8 cellular contexts compared by ENCODE assay signal in genomic region chrX:53420351-53420750, GRCh38. TPM values are rescaled to one million over a fixed set of nuclear protein-coding genes. Genes with fewer than 3 reads are reported as not detected.
A peak's percentile ranks its signal among the peaks of the same experiment; 100 is the strongest.
DNase-seq lines count a peak whose midpoint lies in the region; ATAC-seq and TF ChIP-seq lines count a peak whose summit lies in the region.
"Not testable (repeated sequence)": the region's sequence is repeated elsewhere in the genome, so short reads cannot be mapped to it uniquely, and the experiment has no call there.

No MANE protein-coding gene starts in this region.

- H3K27me3 Mint-ChIP-seq in CD4-positive, alpha-beta memory T cell; activated CD4-positive, alpha-beta memory T cell treated with anti-CD3 and anti-CD28 coated beads for 36 hours; activated naive CD4-positive, alpha-beta T cell treated with anti-CD3 and anti-CD28 coated beads, Interleukin-2, amount 10 ng/mL, durations not matched to agents 7 days and 5 days; central memory CD8-positive, alpha-beta T cell; naive B cell; stimulated activated naive CD8-positive, alpha-beta T cell treated with anti-CD3 and anti-CD28 coated beads, Interleukin-15, Interleukin-2, amounts not matched to agents 100 ng/mL and 50 ng/mL, for 24 hours: not testable (repeated sequence)

- H3K36me3 Mint-ChIP-seq in CD4-positive, alpha-beta memory T cell; naive B cell: not testable (repeated sequence)
- peaks cover 15% of the 10 kb centered on the region for H3K36me3 Mint-ChIP-seq in activated CD4-positive, alpha-beta memory T cell treated with anti-CD3 and anti-CD28 coated beads for 36 hours
- H3K36me3 Mint-ChIP-seq in activated naive CD4-positive, alpha-beta T cell treated with anti-CD3 and anti-CD28 coated beads, Interleukin-2, amount 10 ng/mL, durations not matched to agents 7 days and 5 days, result peaks cover 11% of the 10 kb centered on the region
- H3K36me3 Mint-ChIP-seq in central memory CD8-positive, alpha-beta T cell (ENCODE audit: insufficient read depth), result peaks cover 22% of the 10 kb centered on the region
- H3K36me3 Mint-ChIP-seq in stimulated activated naive CD8-positive, alpha-beta T cell treated with anti-CD3 and anti-CD28 coated beads, Interleukin-15, Interleukin-2, amounts not matched to agents 100 ng/mL and 50 ng/mL, for 24 hours (ENCODE audit: low read depth), result peaks cover 21% of the 10 kb centered on the region

- peak overlapping the region; percentile 98 for H3K4me2 ChIP-seq in PC-3 (ENCODE audit: low read length)

- H3K27ac Mint-ChIP-seq in CD4-positive, alpha-beta memory T cell, result peak overlapping the region; percentile 52 to 99 (median 72)
- H3K27ac Mint-ChIP-seq in activated CD4-positive, alpha-beta memory T cell treated with anti-CD3 and anti-CD28 coated beads for 36 hours; activated naive CD4-positive, alpha-beta T cell treated with anti-CD3 and anti-CD28 coated beads, Interleukin-2, amount 10 ng/mL, durations not matched to agents 7 days and 5 days; central memory CD8-positive, alpha-beta T cell (ENCODE audit: low read depth): not testable (repeated sequence)
- H3K27ac Mint-ChIP-seq in naive B cell, result peak overlapping the region; percentile 24 to 100 (median 82)
- peak overlapping the region; percentile 61 for H3K27ac Mint-ChIP-seq in stimulated activated naive CD8-positive, alpha-beta T cell treated with anti-CD3 and anti-CD28 coated beads, Interleukin-15, Interleukin-2, amounts not matched to agents 100 ng/mL and 50 ng/mL, for 24 hours

- intact Hi-C loops in CD4-positive, alpha-beta memory T cell (cut with micrococcal nuclease), result loop anchor here (5.0 to 10.0 kb wide), 3 partner anchors 262 to 622 kb away; partner anchors contain the start of gene PHF8
- intact Hi-C loops in PC-3 (cut with micrococcal nuclease), result not testable (repeated sequence)
- intact Hi-C loops in activated CD4-positive, alpha-beta memory T cell treated with anti-CD3 and anti-CD28 coated beads for 36 hours (cut with micrococcal nuclease), result loop anchor here (10.0 kb wide), 1 partner anchor 624 kb away; the partner anchor contains the start of gene PHF8

- H3K36me3 ChIP-seq in CD4-positive, alpha-beta memory T cell (ENCODE audit: insufficient read depth, low read length); HUES6 (ENCODE audit: control insufficient read depth, insufficient read depth, low read length); PC-3 (ENCODE audit: low read depth, low read length): not testable (repeated sequence)

- not testable (repeated sequence) for ATAC-seq in PC-3; central memory CD8-positive, alpha-beta T cell (replicated peaks; ENCODE audit: extremely low read depth, poor library complexity, severe bottlenecking); naive B cell (ENCODE audit: low read depth in 2 of 2)

- peaks cover 27% of the 10 kb centered on the region for H3K4me1 ChIP-seq in CD4-positive, alpha-beta memory T cell (ENCODE audit: insufficient read depth, low read length)
- peaks cover 10% of the 10 kb centered on the region for H3K4me1 ChIP-seq in HUES6 (ENCODE audit: control insufficient read depth, insufficient read depth, low read length)
- not testable (repeated sequence) for H3K4me1 ChIP-seq in PC-3 (ENCODE audit: insufficient read depth, low read length)

- H3K27me3 ChIP-seq in CD4-positive, alpha-beta memory T cell (ENCODE audit: insufficient read depth, low read length); HUES6 (ENCODE audit: control insufficient read depth, insufficient read depth, low read length); PC-3 (ENCODE audit: low read length): not testable (repeated sequence)

- not testable (repeated sequence) for H3F3A ChIP-seq in PC-3 (ENCODE audit: low read length, unreplicated experiment)

- H4K20me1 ChIP-seq in PC-3 (ENCODE audit: low read length), result peaks cover 35% of the 10 kb centered on the region

- POLR2A ChIA-PET in CD4-positive, alpha-beta memory T cell (lab: Charles Lee; ENCODE audit: partially characterized antibody); PC-3 (lab: Charles Lee; ENCODE audit: unreplicated experiment); activated CD4-positive, alpha-beta memory T cell treated with anti-CD3 and anti-CD28 coated beads for 36 hours (lab: Charles Lee): not testable (repeated sequence)

- not testable (repeated sequence) for H2AFZ ChIP-seq in PC-3 (ENCODE audit: low read length)

- not testable (repeated sequence) for H3K9me3 ChIP-seq in CD4-positive, alpha-beta memory T cell (ENCODE audit: control insufficient read depth in 1 of 2, low read length in 2 of 2); HUES6 (ENCODE audit: control insufficient read depth, insufficient read depth, low read depth, low read length); PC-3 (ENCODE audit: low read length)

- H3K9ac ChIP-seq in HUES6 (ENCODE audit: low read length), result not testable (repeated sequence)
- peak overlapping the region; percentile 100; the same call in 1 of the 2 replicates for H3K9ac ChIP-seq in PC-3 (ENCODE audit: low read length)

- H3K79me2 ChIP-seq in PC-3 (ENCODE audit: low read length), result peaks cover 64% of the 10 kb centered on the region

- not testable (repeated sequence) for H3K9me2 ChIP-seq in PC-3 (replicated peaks; ENCODE audit: low read length)

- CTCF ChIA-PET in CD4-positive, alpha-beta memory T cell (lab: Charles Lee; ENCODE audit: partially characterized antibody); PC-3 (lab: Charles Lee); activated naive CD4-positive, alpha-beta T cell treated with anti-CD3 and anti-CD28 coated beads, Interleukin-2, amount 10 ng/mL, durations not matched to agents 7 days and 5 days (lab: Charles Lee): not testable (repeated sequence)
- CTCF ChIA-PET in activated CD4-positive, alpha-beta memory T cell treated with anti-CD3 and anti-CD28 coated beads for 36 hours (lab: Charles Lee), result interaction anchor here (1.3 kb wide), 1 partner anchor 62 kb away, joined by 3 read pairs; no protein-coding TSS in a partner anchor

- not testable (repeated sequence) for BruUV-seq in PC-3 (replicated peaks; lab: Mats Ljungman, UMichigan)

- H3K4me3 ChIP-seq in CD4-positive, alpha-beta memory T cell (ENCODE audit: low read length in 2 of 2), result not testable (repeated sequence)
- H3K4me3 ChIP-seq in HUES6 (ENCODE audit: low read depth, low read length) (peak overlapping the region; percentile 87; the same call in 1 of the 2 replicates), PC-3 (ENCODE audit: low read length) (peak overlapping the region; percentile 92)

- TF ChIP-seq CTCF in PC-3 (conservative IDR thresholded peaks at IDR 0.05; ENCODE audit: low read depth, low read length), result not testable (repeated sequence)

- not testable (repeated sequence) for H3K9me3 Mint-ChIP-seq in CD4-positive, alpha-beta memory T cell; activated CD4-positive, alpha-beta memory T cell treated with anti-CD3 and anti-CD28 coated beads for 36 hours; activated naive CD4-positive, alpha-beta T cell treated with anti-CD3 and anti-CD28 coated beads, Interleukin-2, amount 10 ng/mL, durations not matched to agents 7 days and 5 days; central memory CD8-positive, alpha-beta T cell; naive B cell; stimulated activated naive CD8-positive, alpha-beta T cell treated with anti-CD3 and anti-CD28 coated beads, Interleukin-15, Interleukin-2, amounts not matched to agents 100 ng/mL and 50 ng/mL, for 24 hours

- not testable (repeated sequence) for DNase-seq in CD4-positive, alpha-beta memory T cell; PC-3; activated CD4-positive, alpha-beta memory T cell treated with anti-CD3 and anti-CD28 coated beads for 36 hours; activated naive CD4-positive, alpha-beta T cell treated with anti-CD3 and anti-CD28 coated beads, Interleukin-2, amount 10 ng/mL, durations not matched to agents 7 days and 5 days; central memory CD8-positive, alpha-beta T cell (ENCODE audit: low spot score in 2 of 2); naive B cell

- peak overlapping the region in 7 of 8 donors; percentile 7 to 93 (median 61) for H3K4me3 Mint-ChIP-seq in CD4-positive, alpha-beta memory T cell
- peak overlapping the region; percentile 90 for H3K4me3 Mint-ChIP-seq in activated CD4-positive, alpha-beta memory T cell treated with anti-CD3 and anti-CD28 coated beads for 36 hours
- peak overlapping the region; percentile 31 for H3K4me3 Mint-ChIP-seq in activated naive CD4-positive, alpha-beta T cell treated with anti-CD3 and anti-CD28 coated beads, Interleukin-2, amount 10 ng/mL, durations not matched to agents 7 days and 5 days
- H3K4me3 Mint-ChIP-seq in central memory CD8-positive, alpha-beta T cell, result peak overlapping the region; percentile 31
- peak overlapping the region in 6 of 8 donors; percentile 53 to 99 (median 86) for H3K4me3 Mint-ChIP-seq in naive B cell
- peak overlapping the region; percentile 93 for H3K4me3 Mint-ChIP-seq in stimulated activated naive CD8-positive, alpha-beta T cell treated with anti-CD3 and anti-CD28 coated beads, Interleukin-15, Interleukin-2, amounts not matched to agents 100 ng/mL and 50 ng/mL, for 24 hours

- H3K27ac ChIP-seq in CD4-positive, alpha-beta memory T cell (ENCODE audit: low read depth, low read length); HUES6 (ENCODE audit: low read depth, low read length); PC-3 (ENCODE audit: low read length): not testable (repeated sequence)

- peaks cover 21 to 46% (median 32%) of the 10 kb centered on the region in 4 donors for H3K4me1 Mint-ChIP-seq in CD4-positive, alpha-beta memory T cell
- peaks cover 24% of the 10 kb centered on the region for H3K4me1 Mint-ChIP-seq in activated CD4-positive, alpha-beta memory T cell treated with anti-CD3 and anti-CD28 coated beads for 36 hours (ENCODE audit: low read depth)
- H3K4me1 Mint-ChIP-seq in activated naive CD4-positive, alpha-beta T cell treated with anti-CD3 and anti-CD28 coated beads, Interleukin-2, amount 10 ng/mL, durations not matched to agents 7 days and 5 days, result peaks cover 35% of the 10 kb centered on the region
- peaks cover 31% of the 10 kb centered on the region for H3K4me1 Mint-ChIP-seq in central memory CD8-positive, alpha-beta T cell
- peaks cover 20 to 47% (median 36%) of the 10 kb centered on the region in 3 donors for H3K4me1 Mint-ChIP-seq in naive B cell
- peaks cover 28% of the 10 kb centered on the region for H3K4me1 Mint-ChIP-seq in stimulated activated naive CD8-positive, alpha-beta T cell treated with anti-CD3 and anti-CD28 coated beads, Interleukin-15, Interleukin-2, amounts not matched to agents 100 ng/mL and 50 ng/mL, for 24 hours (ENCODE audit: low read depth)

RNA-seq across cellular contexts. Expression of gene SMC1A, which starts 2.1 kb away (rescaled TPM):
- 10 to 100 TPM; 59.1 to 70.4 TPM for total RNA-seq in CD4-positive, alpha-beta memory T cell
- 10 to 100 TPM; 17.1 to 80.5 TPM for polyA plus RNA-seq in CD4-positive, alpha-beta memory T cell
- total RNA-seq in PC-3 (2014; rRNA removed), result 47.6 and 48.1 TPM in 2 replicates
- total RNA-seq in activated CD4-positive, alpha-beta memory T cell treated with anti-CD3 and anti-CD28 coated beads for 36 hours, result 100 to 1,000 TPM; 148 to 161 TPM
- 10 to 100 TPM; 31.1 to 79.1 (median 50.3) TPM for polyA plus RNA-seq in naive B cell (ENCODE audit: low read depth in 6 of 6)

RNA-seq across cellular contexts. Expression of gene RIBC1, which starts 2.3 kb away (rescaled TPM):
- total RNA-seq in CD4-positive, alpha-beta memory T cell, result 1 to 10 TPM; 1.2 to 1.7 TPM
- under 1 TPM in 1 of 2 donors, not detected in 1; 0.47 TPM for polyA plus RNA-seq in CD4-positive, alpha-beta memory T cell
- total RNA-seq in PC-3 (2014; rRNA removed), result 0.29 and 1.6 TPM in 2 replicates
- under 1 TPM; 0.51 to 0.57 TPM for total RNA-seq in activated CD4-positive, alpha-beta memory T cell treated with anti-CD3 and anti-CD28 coated beads for 36 hours
- polyA plus RNA-seq in naive B cell (ENCODE audit: low read depth in 6 of 6), result under 1 TPM in 4 of 6 donors, not detected in 2; 0.31 to 0.57 (median 0.43) TPM

RNA-seq across cellular contexts. Expression of gene HSD17B10, which starts 13.8 kb away (rescaled TPM):
- total RNA-seq in CD4-positive, alpha-beta memory T cell, result 10 to 100 TPM; 32.6 to 32.8 TPM
- polyA plus RNA-seq in CD4-positive, alpha-beta memory T cell, result 100 to 1,000 TPM; 127 to 128 TPM
- 181 and 191 TPM in 2 replicates for total RNA-seq in PC-3 (2014; rRNA removed)
- 10 to 100 TPM; 75.5 to 80.5 TPM for total RNA-seq in activated CD4-positive, alpha-beta memory T cell treated with anti-CD3 and anti-CD28 coated beads for 36 hours
- polyA plus RNA-seq in naive B cell (ENCODE audit: low read depth in 6 of 6), result 100 to 1,000 TPM in 5 of 6 donors, 10 to 100 TPM in 1; 96.9 to 181 (median 116) TPM

Comparison
In these comparisons a context has a peak if more than half of its experiments do, and no peak if none do; other contexts are left out.
1. H3K4me3 Mint-ChIP-seq: peak in every context shown above with its lines; median percentile 93 in stimulated activated naive CD8-positive, alpha-beta T cell treated with anti-CD3 and anti-CD28 coated beads, Interleukin-15, Interleukin-2, amounts not matched to agents 100 ng/mL and 50 ng/mL, for 24 hours; 90 in activated CD4-positive, alpha-beta memory T cell treated with anti-CD3 and anti-CD28 coated beads for 36 hours; 86 in naive B cell; 61 in CD4-positive, alpha-beta memory T cell; 31 in activated naive CD4-positive, alpha-beta T cell treated with anti-CD3 and anti-CD28 coated beads, Interleukin-2, amount 10 ng/mL, durations not matched to agents 7 days and 5 days; 31 in central memory CD8-positive, alpha-beta T cell.